In genomic region chr14:68628605-68629310, GRCh38 we compare ENCODE assay signal across 8 cellular contexts.
DNase-seq lines count a peak whose midpoint lies in the region; ATAC-seq and TF ChIP-seq lines count a peak whose summit lies in the region.

No MANE protein-coding gene starts in this region.

- TF ChIP-seq CTCF in neutrophil (IDR thresholded peaks at IDR 0.05), result no peak

- peaks cover 51% of the 10 kb centered on the region for H3K27me3 ChIP-seq in neutrophil

- peaks cover 25 to 26% of the 10 kb centered on the region in 2 experiments for H3K4me1 ChIP-seq in neutrophil (ENCODE audit: control insufficient read depth in 1 of 2, insufficient read depth in 1 of 2, low read depth in 1 of 2, low read length in 1 of 2)

- DNase-seq in DMS153 treated with DMSO at 0.1 percent for 48 hours (lab: John Stamatoyannopoulos, UW; ENCODE audit: unreplicated experiment), result peak; percentile 25
- DNase-seq in activated CD4-positive, alpha-beta T cell treated with anti-CD3 and anti-CD28 coated beads, Interleukin-2, amount 50 U/mL, for 1 hour, result peak; percentile 32
- DNase-seq in NCI-H1092 (lab: John Stamatoyannopoulos, UW), result no peak
- DNase-seq in OCI-M1 (lab: John Stamatoyannopoulos, UW), result no peak

- ATAC-seq in esophagus mucosa, result peak; percentile 74
- ATAC-seq in HG03196 (IDR thresholded peaks at IDR 0.05; ENCODE audit: unreplicated experiment), result no peak
- ATAC-seq in HG03095 (IDR thresholded peaks at IDR 0.05; ENCODE audit: unreplicated experiment), result no peak

- H3K36me3 ChIP-seq in neutrophil, result no peaks in the 10 kb centered on the region

- peak overlapping the region; percentile 44 to 55 for H3K4me3 ChIP-seq in neutrophil (ENCODE audit: low read depth in 1 of 2, low read length in 1 of 2)

- H3K27ac ChIP-seq in neutrophil, result peak overlapping the region; percentile 55

- H3K9me3 ChIP-seq in neutrophil, result no peaks in the 10 kb centered on the region

Comparison
In these comparisons a context has a peak if more than half of its experiments do, and no peak if none do; other contexts are left out.
1. DNase-seq: peak in DMS153 treated with DMSO at 0.1 percent for 48 hours (single experiment) and activated CD4-positive, alpha-beta T cell treated with anti-CD3 and anti-CD28 coated beads, Interleukin-2, amount 50 U/mL, for 1 hour (single experiment); none in NCI-H1092 (single experiment) and OCI-M1 (single experiment).